8 cellular contexts compared by ENCODE assay signal in the genomic region with DNA sequence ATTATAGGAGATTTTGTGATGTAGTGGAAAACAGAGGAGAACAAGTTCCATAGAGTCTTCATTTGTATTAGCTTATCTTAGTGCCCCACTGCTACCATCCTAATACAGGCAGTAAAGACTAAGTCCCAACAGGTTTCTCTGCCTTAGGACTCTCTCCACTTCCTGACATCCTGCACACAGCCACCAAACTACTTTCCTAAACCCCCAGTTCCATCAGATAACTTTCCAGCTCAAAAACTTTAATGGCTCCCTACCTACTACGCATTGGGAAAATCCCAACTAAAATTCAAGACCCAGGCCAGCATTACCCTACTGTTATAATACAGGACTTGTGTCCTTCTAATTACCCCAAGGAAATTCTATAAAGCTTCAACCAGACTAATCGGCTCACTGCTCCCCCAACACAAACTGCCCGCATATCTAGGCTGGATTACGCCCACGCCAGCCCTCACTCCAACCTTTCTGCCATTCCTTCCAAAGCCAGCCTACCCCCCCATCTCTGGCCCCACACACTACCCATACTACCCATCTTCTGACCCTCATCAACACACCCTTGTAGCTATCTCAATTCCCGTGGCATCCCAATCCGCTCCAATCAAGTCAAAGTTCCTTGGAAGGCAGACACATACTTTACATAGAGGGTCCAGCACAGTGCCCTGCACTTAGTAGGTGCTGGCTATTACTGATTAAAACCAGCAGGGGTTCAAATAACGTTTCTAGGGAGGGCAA. TPM values are rescaled to one million over a fixed set of nuclear protein-coding genes. Genes with fewer than 3 reads are reported as not detected.
DNase-seq lines count a peak whose midpoint lies in the region; ATAC-seq and TF ChIP-seq lines count a peak whose summit lies in the region.

No MANE protein-coding gene starts in this region.

- intact Hi-C loops in Panc1 (cut with micrococcal nuclease; ENCODE audit: unreplicated experiment) (no loop called here), sigmoid colon (cut with DNase I) (loop anchor here (1.0 kb wide), 1 partner anchor 20 kb away; no protein-coding TSS in a partner anchor)

- TF ChIP-seq CTCF in GM12875 (IDR thresholded peaks at IDR 0.05; ENCODE audit: borderline replicate concordance, insufficient read depth, low read depth, low read length) (no peak), Panc1 (IDR thresholded peaks at IDR 0.05) (no peak), sigmoid colon (IDR thresholded peaks at IDR 0.05) (no peak)

- H3K4me1 ChIP-seq in Panc1 (ENCODE audit: control insufficient read depth, insufficient read depth, low read length) = peaks cover 20% of the 10 kb centered on the region
- peaks cover 0 to 3% of the 10 kb centered on the region in 2 donors for H3K4me1 ChIP-seq in esophagus (ENCODE audit: control insufficient read depth in 2 of 2, insufficient read depth in 2 of 2, low read length in 1 of 2)
- H3K4me1 ChIP-seq in sigmoid colon = peaks cover 2 to 42% (median 23%) of the 10 kb centered on the region in 4 donors

- CTCF ChIA-PET in Panc1 (lab: Charles Lee) = interaction anchor here (1.1 kb wide), 1 partner anchor 55 kb away, joined by 4 read pairs; no protein-coding TSS in a partner anchor

- DNase-seq in Panc1 (ENCODE audit: low read depth, low spot score) (no peak), sigmoid colon (no peak), AG08395 (ENCODE audit: low spot score) (no peak)
- DNase-seq in activated CD4-positive, alpha-beta T cell treated with anti-CD3 and anti-CD28 coated beads for 1 hour = no peak

- H3K27me3 ChIP-seq in Panc1 (ENCODE audit: control insufficient read depth, insufficient read depth, low read length) (no peaks in the 10 kb centered on the region), esophagus (ENCODE audit: control insufficient read depth in 1 of 2, insufficient read depth in 2 of 2, low read length in 2 of 2) (no peaks in the 10 kb centered on the region), sigmoid colon (no peaks in the 10 kb centered on the region)

- in situ Hi-C loops in Panc1 (cut with HindIII; ENCODE audit: low pct_unique_long_range_greater_than_20kb, low sequenced_read_pairs) = no loop called here

- H3K4me3 ChIP-seq in GM12875 (ENCODE audit: low read depth, low read length) (peak overlapping the region; percentile 74), Panc1 (ENCODE audit: low read depth in 2 of 2, low read length in 2 of 2) (peak overlapping the region; percentile 81 to 93), esophagus (ENCODE audit: low read depth in 1 of 2, low read length in 2 of 2) (peak overlapping the region; percentile 62 to 77), sigmoid colon (peak overlapping the region; percentile 82 to 97 (median 89))

- 51 to 54% methylated on average over 8 of the region's 8 CpGs for WGBS in esophagus, 2 donors
- 58 to 73% methylated on average over 8 of the region's 8 CpGs for WGBS in sigmoid colon, 2 donors

- H3K9me3 ChIP-seq in Panc1 (ENCODE audit: control insufficient read depth, insufficient read depth, low read depth, low read length) (no peaks in the 10 kb centered on the region), esophagus (ENCODE audit: control insufficient read depth in 2 of 2, insufficient read depth in 1 of 2, low read depth in 1 of 2, low read length in 1 of 2) (no peaks in the 10 kb centered on the region), sigmoid colon (no peaks in the 10 kb centered on the region)

- ATAC-seq in Panc1 (no peak), GM19467 (IDR thresholded peaks at IDR 0.05; ENCODE audit: unreplicated experiment) (no peak), HG03439 (IDR thresholded peaks at IDR 0.05; ENCODE audit: unreplicated experiment) (no peak)

- TSS peak; percentile 81 for BruUV-seq in Panc1 (replicated peaks; lab: Mats Ljungman, UMichigan)

- TF ChIP-seq POLR2A in sigmoid colon (IDR thresholded peaks at IDR 0.05) = no peak

- no peaks in the 10 kb centered on the region for H3K36me3 ChIP-seq in Panc1 (ENCODE audit: control insufficient read depth, insufficient read depth, low read length)
- H3K36me3 ChIP-seq in esophagus (ENCODE audit: control insufficient read depth in 2 of 2, insufficient read depth in 2 of 2, low read length in 1 of 2) = no peaks in the 10 kb centered on the region
- peaks cover 0 to 5% (median 2%) of the 10 kb centered on the region in 4 donors for H3K36me3 ChIP-seq in sigmoid colon

- TF ChIP-seq EP300 in sigmoid colon (IDR thresholded peaks at IDR 0.05) = no peak

- POLR2A ChIA-PET in Panc1 (lab: Charles Lee) = interaction anchor here (0.5 to 0.7 kb wide), 2 partner anchors 8 to 11 kb away, joined by 3 to 6 read pairs; no protein-coding TSS in a partner anchor

- peak overlapping the region; percentile 91 for H3K27ac ChIP-seq in Panc1 (ENCODE audit: low read length)
- peak overlapping the region; percentile 91 to 96 for H3K27ac ChIP-seq in esophagus (ENCODE audit: low read depth in 2 of 2, low read length in 1 of 2)
- peak overlapping the region; percentile 95 to 98 (median 98) for H3K27ac ChIP-seq in sigmoid colon

RNA-seq across cellular contexts. Expression of a gene that starts 1.4 kb away (rescaled TPM):
- total RNA-seq in Panc1 (2021; ENCODE audit: unreplicated experiment) (79.0 TPM), sigmoid colon (10 to 100 TPM; 23.3 to 32.9 (median 28.8) TPM)
- polyA plus RNA-seq in Panc1 (2012; ENCODE audit: insufficient read length) = 25.2 TPM
- polyA plus RNA-seq in esophagus (10 to 100 TPM; 10.2 to 11.6 TPM), sigmoid colon (10 to 100 TPM in 1 of 3 donors, 1 to 10 TPM in 2; 7.8 to 12.3 (median 9.6) TPM)

RNA-seq across cellular contexts. Expression of a gene that starts 20.4 kb away (rescaled TPM):
- total RNA-seq in Panc1 (2021; ENCODE audit: unreplicated experiment) (47.8 TPM), sigmoid colon (under 1 TPM; 0.16 to 0.95 (median 0.77) TPM)
- polyA plus RNA-seq in Panc1 (2012; ENCODE audit: insufficient read length) = 9.5 TPM
- polyA plus RNA-seq in esophagus (1 to 10 TPM; 4.1 to 7.1 TPM), sigmoid colon (10 to 100 TPM in 1 of 3 donors, 1 to 10 TPM in 2; 2.4 to 10.1 (median 3.2) TPM)

Comparison
In these comparisons a context has a peak if more than half of its experiments do, and no peak if none do; other contexts are left out.
1. RNA of a gene that starts 20.4 kb away (total RNA-seq): 47.8 TPM in Panc1 (single experiment); 0.16 to 0.95 TPM in sigmoid colon; every median in the first group is over 10 times any median in the second.
2. Peak in every context shown above with its lines, with median percentiles within 50 percentile points of each other: H3K4me3 ChIP-seq and H3K27ac ChIP-seq.